ENCODE assay signal across 1 cellular context in the genomic region with DNA sequence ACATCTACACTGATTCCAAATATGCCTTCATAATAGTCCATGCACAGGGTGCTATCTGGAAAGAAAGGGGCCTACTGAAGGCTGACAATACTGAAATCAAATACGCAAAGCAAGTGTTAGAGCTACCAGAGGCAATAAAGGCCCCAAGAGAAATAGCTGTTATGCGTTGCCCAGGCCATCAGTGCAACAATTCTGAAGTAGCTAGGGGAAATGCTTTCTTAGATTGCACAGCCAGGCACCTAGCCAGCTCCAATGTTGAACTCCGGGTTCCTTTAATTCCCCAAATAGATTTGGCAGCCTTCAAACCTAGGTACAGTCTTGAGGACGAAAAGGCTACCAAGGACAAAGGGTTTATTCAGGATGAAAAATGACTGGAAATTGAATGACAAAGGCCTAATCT.
TF ChIP-seq lines count a peak whose summit lies in the region.

No MANE protein-coding gene starts in this region.

TF ChIP-seq in HepG2, 621 proteins besides CTCF, POLR2A, EP300 and RAD21 (continued from another document):
- TF ChIP-seq, protein P1, sequence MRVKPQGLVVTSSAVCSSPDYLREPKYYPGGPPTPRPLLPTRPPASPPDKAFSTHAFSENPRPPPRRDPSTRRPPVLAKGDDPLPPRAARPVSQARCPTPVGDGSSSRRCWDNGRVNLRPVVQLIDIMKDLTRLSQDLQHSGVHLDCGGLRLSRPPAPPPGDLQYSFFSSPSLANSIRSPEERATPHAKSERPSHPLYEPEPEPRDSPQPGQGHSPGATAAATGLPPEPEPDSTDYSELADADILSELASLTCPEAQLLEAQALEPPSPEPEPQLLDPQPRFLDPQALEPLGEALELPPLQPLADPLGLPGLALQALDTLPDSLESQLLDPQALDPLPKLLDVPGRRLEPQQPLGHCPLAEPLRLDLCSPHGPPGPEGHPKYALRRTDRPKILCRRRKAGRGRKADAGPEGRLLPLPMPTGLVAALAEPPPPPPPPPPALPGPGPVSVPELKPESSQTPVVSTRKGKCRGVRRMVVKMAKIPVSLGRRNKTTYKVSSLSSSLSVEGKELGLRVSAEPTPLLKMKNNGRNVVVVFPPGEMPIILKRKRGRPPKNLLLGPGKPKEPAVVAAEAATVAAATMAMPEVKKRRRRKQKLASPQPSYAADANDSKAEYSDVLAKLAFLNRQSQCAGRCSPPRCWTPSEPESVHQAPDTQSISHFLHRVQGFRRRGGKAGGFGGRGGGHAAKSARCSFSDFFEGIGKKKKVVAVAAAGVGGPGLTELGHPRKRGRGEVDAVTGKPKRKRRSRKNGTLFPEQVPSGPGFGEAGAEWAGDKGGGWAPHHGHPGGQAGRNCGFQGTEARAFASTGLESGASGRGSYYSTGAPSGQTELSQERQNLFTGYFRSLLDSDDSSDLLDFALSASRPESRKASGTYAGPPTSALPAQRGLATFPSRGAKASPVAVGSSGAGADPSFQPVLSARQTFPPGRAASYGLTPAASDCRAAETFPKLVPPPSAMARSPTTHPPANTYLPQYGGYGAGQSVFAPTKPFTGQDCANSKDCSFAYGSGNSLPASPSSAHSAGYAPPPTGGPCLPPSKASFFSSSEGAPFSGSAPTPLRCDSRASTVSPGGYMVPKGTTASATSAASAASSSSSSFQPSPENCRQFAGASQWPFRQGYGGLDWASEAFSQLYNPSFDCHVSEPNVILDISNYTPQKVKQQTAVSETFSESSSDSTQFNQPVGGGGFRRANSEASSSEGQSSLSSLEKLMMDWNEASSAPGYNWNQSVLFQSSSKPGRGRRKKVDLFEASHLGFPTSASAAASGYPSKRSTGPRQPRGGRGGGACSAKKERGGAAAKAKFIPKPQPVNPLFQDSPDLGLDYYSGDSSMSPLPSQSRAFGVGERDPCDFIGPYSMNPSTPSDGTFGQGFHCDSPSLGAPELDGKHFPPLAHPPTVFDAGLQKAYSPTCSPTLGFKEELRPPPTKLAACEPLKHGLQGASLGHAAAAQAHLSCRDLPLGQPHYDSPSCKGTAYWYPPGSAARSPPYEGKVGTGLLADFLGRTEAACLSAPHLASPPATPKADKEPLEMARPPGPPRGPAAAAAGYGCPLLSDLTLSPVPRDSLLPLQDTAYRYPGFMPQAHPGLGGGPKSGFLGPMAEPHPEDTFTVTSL (CRISPR knock-in tag; IDR thresholded peaks at IDR 0.05; ENCODE audit: borderline replicate concordance) = peak; percentile 24; the same call in 1 of the 2 replicates
- TF ChIP-seq PHF8 (CRISPR knock-in tag; IDR thresholded peaks at IDR 0.05) = 0 out of 2 replicates have a peak, but pooled peaks have one; percentile 1
- TF ChIP-seq ZSCAN25 (CRISPR knock-in tag; IDR thresholded peaks at IDR 0.05) = 0 out of 2 replicates have a peak, but pooled peaks have one; percentile 13
- TF ChIP-seq RBAK (CRISPR knock-in tag; IDR thresholded peaks at IDR 0.05) = no peak
- 0 out of 2 replicates have a peak, but pooled peaks have one; percentile 29 for TF ChIP-seq ZNF292 (CRISPR knock-in tag; IDR thresholded peaks at IDR 0.05; ENCODE audit: borderline replicate concordance, low read depth)
- TF ChIP-seq ZFP36L2 (CRISPR knock-in tag; IDR thresholded peaks at IDR 0.05) = no peak
- TF ChIP-seq U2AF2 (IDR thresholded peaks at IDR 0.05; ENCODE audit: low read depth, low read length) = no peak
- no peak for TF ChIP-seq KLF9 (CRISPR knock-in tag; IDR thresholded peaks at IDR 0.05; ENCODE audit: low read depth)
- TF ChIP-seq HDAC1 (CRISPR knock-in tag; IDR thresholded peaks at IDR 0.05) = peak; percentile 26; the same call in 1 of the 2 replicates
- no peak for TF ChIP-seq LCORL (IDR thresholded peaks at IDR 0.05)
- TF ChIP-seq LCORL (CRISPR knock-in tag; IDR thresholded peaks at IDR 0.05) = 0 out of 2 replicates have a peak, but pooled peaks have one; percentile 6
- peak; percentile 2 for TF ChIP-seq XRCC5 (optimal IDR thresholded peaks at IDR 0.05; ENCODE audit: low read length)
- TF ChIP-seq ZNF670 (CRISPR knock-in tag; IDR thresholded peaks at IDR 0.05; ENCODE audit: borderline replicate concordance) = peak; percentile 63; the same call in 1 of the 2 replicates
TF ChIP-seq in HepG2: peak in this region for 11.
